ENCODE assay signal across 1 cellular context in genomic region chr11:65662802-65663633, GRCh38.
TF ChIP-seq lines count a peak whose summit lies in the region.

Gene RELA, minus strand, starts transcription at chr11:65662916. Its CDS starts 84 bp downstream, at chr11:65662832.

TF ChIP-seq in HepG2, 621 proteins besides CTCF, POLR2A, EP300 and RAD21 (continued from another document and continues in another):
- TF ChIP-seq MBD4 (IDR thresholded peaks at IDR 0.05; ENCODE audit: borderline replicate concordance, low read length) = no peak
- TF ChIP-seq E2F5 (CRISPR knock-in tag; conservative IDR thresholded peaks at IDR 0.05) = 0 out of 2 replicates have a peak, but pooled peaks have one; percentile 45
- no peak for TF ChIP-seq IRF1 (CRISPR knock-in tag; IDR thresholded peaks at IDR 0.05; ENCODE audit: low read depth)
- no peak for TF ChIP-seq ZNF12 (CRISPR knock-in tag; IDR thresholded peaks at IDR 0.05)
- TF ChIP-seq JARID2 (CRISPR knock-in tag; IDR thresholded peaks at IDR 0.05; ENCODE audit: insufficient replicate concordance) = no peak
- no peak for TF ChIP-seq TRIM22 (IDR thresholded peaks at IDR 0.05)
- TF ChIP-seq TEAD2 (CRISPR knock-in tag; IDR thresholded peaks at IDR 0.05) = no peak
- peak; percentile 83 for TF ChIP-seq ZBTB25 (CRISPR knock-in tag; IDR thresholded peaks at IDR 0.05)
- no peak; the same call in 1 of the 2 replicates for TF ChIP-seq ZNF333 (CRISPR knock-in tag; IDR thresholded peaks at IDR 0.05; ENCODE audit: borderline replicate concordance)
- TF ChIP-seq MLXIP (CRISPR knock-in tag; IDR thresholded peaks at IDR 0.05; ENCODE audit: borderline replicate concordance) = no peak; the same call in 1 of the 2 replicates
- TF ChIP-seq CCDC6 (CRISPR knock-in tag; IDR thresholded peaks at IDR 0.05) = no peak
- peak; percentile 77; the same call in 1 of the 2 replicates for TF ChIP-seq TMF1 (CRISPR knock-in tag; IDR thresholded peaks at IDR 0.05; ENCODE audit: low read depth)
- TF ChIP-seq NCOR1 (IDR thresholded peaks at IDR 0.05; ENCODE audit: borderline replicate concordance, low read length) = no peak; the same call in 1 of the 2 replicates
- no peak for TF ChIP-seq ATAD3A (CRISPR knock-in tag; IDR thresholded peaks at IDR 0.05)
- TF ChIP-seq FOXP4 (CRISPR knock-in tag; IDR thresholded peaks at IDR 0.05) = 0 out of 2 replicates have a peak, but pooled peaks have one; percentile 4
- TF ChIP-seq ZNF362 (CRISPR knock-in tag; IDR thresholded peaks at IDR 0.05; ENCODE audit: borderline replicate concordance) = no peak
- TF ChIP-seq ZFP91 (CRISPR knock-in tag; IDR thresholded peaks at IDR 0.05; ENCODE audit: borderline replicate concordance) = peak; percentile 49
- no peak for TF ChIP-seq ONECUT2 (CRISPR knock-in tag; IDR thresholded peaks at IDR 0.05)
- TF ChIP-seq ATRX (CRISPR knock-in tag; IDR thresholded peaks at IDR 0.05; ENCODE audit: borderline replicate concordance) = no peak
- no peak for TF ChIP-seq NCOA5 (CRISPR knock-in tag; IDR thresholded peaks at IDR 0.05)
- TF ChIP-seq FOXM1 (CRISPR knock-in tag; IDR thresholded peaks at IDR 0.05) = no peak
- no peak for TF ChIP-seq TEF (CRISPR knock-in tag; IDR thresholded peaks at IDR 0.05)
- TF ChIP-seq ZNF253 (CRISPR knock-in tag; IDR thresholded peaks at IDR 0.05; ENCODE audit: borderline replicate concordance) = no peak
- no peak for TF ChIP-seq DPF2 (CRISPR knock-in tag; IDR thresholded peaks at IDR 0.05; ENCODE audit: borderline replicate concordance, low read depth)
- TF ChIP-seq ZNF230 (CRISPR knock-in tag; IDR thresholded peaks at IDR 0.05) = peak; percentile 75; the same call in 1 of the 2 replicates
- TF ChIP-seq ATF4 (CRISPR knock-in tag; IDR thresholded peaks at IDR 0.05) = no peak
- peak; percentile 71 for TF ChIP-seq ZSCAN31 (CRISPR knock-in tag; IDR thresholded peaks at IDR 0.05; ENCODE audit: low read depth)
- no peak for TF ChIP-seq FOXO4 (CRISPR knock-in tag; conservative IDR thresholded peaks at IDR 0.05)
- no peak for TF ChIP-seq SKIL (CRISPR knock-in tag; IDR thresholded peaks at IDR 0.05; ENCODE audit: borderline replicate concordance)
- peak; percentile 71; the same call in 1 of the 2 replicates for TF ChIP-seq ZNF567 (CRISPR knock-in tag; IDR thresholded peaks at IDR 0.05; ENCODE audit: borderline replicate concordance)
- no peak for TF ChIP-seq IKZF1 (IDR thresholded peaks at IDR 0.05)
- TF ChIP-seq ZNF670 (CRISPR knock-in tag; IDR thresholded peaks at IDR 0.05; ENCODE audit: borderline replicate concordance) = 0 out of 2 replicates have a peak, but pooled peaks have one; percentile 18
- TF ChIP-seq SRF (IDR thresholded peaks at IDR 0.05; ENCODE audit: low read depth, low read length) = no peak
- peak; percentile 14; the same call in 1 of the 2 replicates for TF ChIP-seq FOXC1 (CRISPR knock-in tag; IDR thresholded peaks at IDR 0.05; ENCODE audit: borderline replicate concordance)
- TF ChIP-seq TAF15 (IDR thresholded peaks at IDR 0.05; ENCODE audit: low read depth, low read length, poor library complexity, severe bottlenecking) = no peak
- no peak for TF ChIP-seq GZF1 (CRISPR knock-in tag; IDR thresholded peaks at IDR 0.05)
- peak; percentile 73 for TF ChIP-seq POGK (CRISPR knock-in tag; conservative IDR thresholded peaks at IDR 0.05)
- no peak for TF ChIP-seq ZMAT5 (CRISPR knock-in tag; IDR thresholded peaks at IDR 0.05; ENCODE audit: borderline replicate concordance, low read depth)
